ENCODE assay signal across 1 cellular context in genomic region chr21:45990049-45990711, GRCh38.
TF ChIP-seq lines count a peak whose summit lies in the region.

No MANE protein-coding gene starts in this region.

TF ChIP-seq in HepG2, 621 proteins besides CTCF, POLR2A, EP300 and RAD21:
- TF ChIP-seq ZBTB43 (CRISPR knock-in tag; conservative IDR thresholded peaks at IDR 0.05) = no peak
- no peak for TF ChIP-seq ZNF570 (CRISPR knock-in tag; IDR thresholded peaks at IDR 0.05; ENCODE audit: borderline replicate concordance)
- no peak for TF ChIP-seq ZFP36L1 (CRISPR knock-in tag; IDR thresholded peaks at IDR 0.05)
- no peak for TF ChIP-seq ZNF180 (CRISPR knock-in tag; IDR thresholded peaks at IDR 0.05; ENCODE audit: borderline replicate concordance, low read depth)
